14 cellular contexts compared by ENCODE assay signal in genomic region chr6:143575840-143576498, GRCh38.
DNase-seq lines count a peak whose midpoint lies in the region; ATAC-seq and TF ChIP-seq lines count a peak whose summit lies in the region.
"Had no signal": no experiment of that assay in that cellular context is flagged by ENCODE, and none has a peak within 500 bp of the region (broad histone marks: within the 10 kb centered on the region; RNA-seq: fewer than 3 reads in every experiment).

No MANE protein-coding gene starts in this region.

- H3K4me1 ChIP-seq in right cardiac atrium (ENCODE audit: control insufficient read depth, insufficient read depth, low read length) (no peaks in the 10 kb centered on the region), adipocyte (ENCODE audit: control insufficient read depth, insufficient read depth, low read length) (peaks cover 17% of the 10 kb centered on the region), testis (no peaks in the 10 kb centered on the region), tibial nerve (peaks cover 0 to 9% (median 0%) of the 10 kb centered on the region in 4 donors)

- TF ChIP-seq CTCF in testis (IDR thresholded peaks at IDR 0.05) (no peak), tibial nerve (IDR thresholded peaks at IDR 0.05) (no peak)

- no peak for TF ChIP-seq POLR2A in testis (IDR thresholded peaks at IDR 0.05)
- no peak for TF ChIP-seq POLR2A in tibial nerve (IDR thresholded peaks at IDR 0.05)

- H3K4me3 ChIP-seq in right cardiac atrium (ENCODE audit: low read length) (no peak overlapping the region), adipocyte (ENCODE audit: low read length) (peak overlapping the region; percentile 6), testis (no peak overlapping the region), tibial nerve (no peak overlapping the region)
- H3K4me3 ChIP-seq: BLaER1 treated with 17β-estradiol and CSF1 and Interleukin-3, amounts not matched to agents 10 nM and 100 nM had no signal

- no peaks in the 10 kb centered on the region for H3K9me3 ChIP-seq in right cardiac atrium (ENCODE audit: control insufficient read depth, low read length)
- no peaks in the 10 kb centered on the region for H3K9me3 ChIP-seq in adipocyte (ENCODE audit: control insufficient read depth, low read length)
- H3K9me3 ChIP-seq in testis = no peaks in the 10 kb centered on the region
- no peaks in the 10 kb centered on the region for H3K9me3 ChIP-seq in tibial nerve
- H3K9me3 ChIP-seq: BLaER1 treated with 17β-estradiol and CSF1 and Interleukin-3, amounts not matched to agents 10 nM and 100 nM had no signal

- no peak for DNase-seq in Right ventricle myocardium superior
- DNase-seq in right cardiac atrium = no peak
- DNase-seq in adipocyte (ENCODE audit: low read depth) = no peak
- DNase-seq in left kidney (ENCODE audit: low read depth, low spot score) = peak; percentile 33
- no peak for DNase-seq in testis
- no peak for DNase-seq in dedifferentiated amniotic fluid mesenchymal stem cell (ENCODE audit: extremely low spot score)
- no peak for DNase-seq in tibial nerve (ENCODE audit: low spot score in 2 of 2)
- DNase-seq: activated CD4-positive, alpha-beta T cell treated with anti-CD3 and anti-CD28 coated beads for 1 hour; activated CD8-positive, alpha-beta memory T cell treated with anti-CD3 and anti-CD28 coated beads for 24 hours; activated naive CD4-positive, alpha-beta T cell; activated T-cell treated with anti-CD3 and anti-CD28 coated beads, Interleukin-2, amount 50 U/mL, for 24 hours; kidney had no signal

- WGBS in right cardiac atrium = 58% methylated on average over 7 of the region's 7 CpGs
- 56 to 63% methylated on average over 7 of the region's 7 CpGs for WGBS in testis, 2 donors
- 62 to 63% methylated on average over 7 of the region's 7 CpGs for WGBS in tibial nerve, 2 donors

- H3K9ac ChIP-seq in adipocyte (ENCODE audit: low read length) = peak overlapping the region; percentile 53
- H3K9ac ChIP-seq: BLaER1 treated with 17β-estradiol and CSF1 and Interleukin-3, amounts not matched to agents 10 nM and 100 nM had no signal

- H3K27ac ChIP-seq in right cardiac atrium (ENCODE audit: low read length) (no peak overlapping the region), testis (peak overlapping the region in 1 of 2 donors; percentile 47), tibial nerve (peak overlapping the region in 1 of 4 donors; percentile 23)
- H3K27ac ChIP-seq: BLaER1 treated with 17β-estradiol and CSF1 and Interleukin-3, amounts not matched to agents 10 nM and 100 nM had no signal

- H3K36me3 ChIP-seq in adipocyte (ENCODE audit: control insufficient read depth, insufficient read depth, low read length, severe bottlenecking) (no peaks in the 10 kb centered on the region), testis (ENCODE audit: low read depth, missing control alignments) (no peaks in the 10 kb centered on the region), tibial nerve (no peaks in the 10 kb centered on the region)
- H3K36me3 ChIP-seq: BLaER1 treated with 17β-estradiol and CSF1 and Interleukin-3, amounts not matched to agents 10 nM and 100 nM had no signal

- no peaks in the 10 kb centered on the region for H3K27me3 ChIP-seq in right cardiac atrium (ENCODE audit: control insufficient read depth, insufficient read depth)
- no peaks in the 10 kb centered on the region for H3K27me3 ChIP-seq in adipocyte (replicated peaks; ENCODE audit: control insufficient read depth, insufficient read depth, low read length)
- no peaks in the 10 kb centered on the region for H3K27me3 ChIP-seq in testis
- no peaks in the 10 kb centered on the region for H3K27me3 ChIP-seq in tibial nerve
- H3K27me3 ChIP-seq: BLaER1 treated with 17β-estradiol and CSF1 and Interleukin-3, amounts not matched to agents 10 nM and 100 nM had no signal

- intact Hi-C loops in Right ventricle myocardium superior (cut with DNase I) (loop anchor here (2.0 to 5.0 kb wide), 2 partner anchors 266 to 437 kb away; partner anchors contain the start of gene LTV1), right cardiac atrium (cut with DNase I) (loop anchor here in 3 of 4 donors (1.0 to 10.0 kb wide), 5 partner anchors 266 to 441 kb away; partner anchors contain the start of gene LTV1 (in 2 of the 3)), testis (cut with DNase I; ENCODE audit: low total_unique reads) (no loop called here)

- ATAC-seq in Right ventricle myocardium superior (ENCODE audit: poor library complexity) = peak; percentile 51
- no peak for ATAC-seq in right cardiac atrium
- ATAC-seq in HG03095 (IDR thresholded peaks at IDR 0.05; ENCODE audit: unreplicated experiment) = no peak

- TF ChIP-seq EP300 in tibial nerve (IDR thresholded peaks at IDR 0.05) = peak in 1 of 2 donors; percentile 18
